ENCODE assay signal across 22 cellular contexts in genomic region chr1:19557609-19558051, GRCh38.
DNase-seq lines count a peak whose midpoint lies in the region; ATAC-seq and TF ChIP-seq lines count a peak whose summit lies in the region.
"Had no signal": no experiment of that assay in that cellular context is flagged by ENCODE, and none has a peak within 500 bp of the region (broad histone marks: within the 10 kb centered on the region; RNA-seq: fewer than 3 reads in every experiment).

No MANE protein-coding gene starts in this region.

- no peaks in the 10 kb centered on the region for H3K9me3 ChIP-seq in fibroblast of lung (ENCODE audit: control insufficient read depth, insufficient read depth, low read depth, low read length)
- H3K9me3 ChIP-seq in hepatocyte (ENCODE audit: low read depth), result no peaks in the 10 kb centered on the region
- H3K9me3 ChIP-seq: ovary, thyroid gland had no signal

- H2AFZ ChIP-seq in fibroblast of lung (ENCODE audit: low read length) (peak overlapping the region; percentile 33), hepatocyte (no peak overlapping the region)

- H3K4me1 ChIP-seq in fibroblast of lung (ENCODE audit: control insufficient read depth, extremely low read depth, insufficient read depth, low read length) (peaks cover 2% of the 10 kb centered on the region), hepatocyte (ENCODE audit: insufficient read depth) (no peaks in the 10 kb centered on the region)
- H3K4me1 ChIP-seq: thyroid gland had no signal

- H3K4me2 ChIP-seq in fibroblast of lung (ENCODE audit: extremely low read depth, insufficient read depth, low read length), result no peak overlapping the region
- H3K4me2 ChIP-seq in hepatocyte, result no peak overlapping the region

- no peaks in the 10 kb centered on the region for H3K36me3 ChIP-seq in fibroblast of lung (ENCODE audit: control insufficient read depth, insufficient read depth, low read length)
- H3K36me3 ChIP-seq in hepatocyte (replicated peaks; ENCODE audit: insufficient read depth, low read depth), result no peaks in the 10 kb centered on the region
- H3K36me3 ChIP-seq: ovary, thyroid gland had no signal

- H3K4me3 ChIP-seq in HL-60 (replicated peaks; ENCODE audit: insufficient read depth, low read length), result no peak overlapping the region
- no peak overlapping the region for H3K4me3 ChIP-seq in fibroblast of lung (replicated peaks in 1 of 4; ENCODE audit: control extremely low read depth in 1 of 4, insufficient read depth in 1 of 4, low read depth in 3 of 4, low read length in 4 of 4)
- H3K4me3 ChIP-seq in hepatocyte, result no peak overlapping the region
- H3K4me3 ChIP-seq: ovary, thyroid gland had no signal

- WGBS in hepatocyte (ENCODE audit: low lambda C conversion rate, missing lambda C conversion rate), result 62% methylated on average over 1 of the region's 1 CpG

- H3K27me3 ChIP-seq in HL-60 (ENCODE audit: insufficient read depth, poor library complexity, severe bottlenecking), result no peaks in the 10 kb centered on the region
- H3K27me3 ChIP-seq in fibroblast of lung (ENCODE audit: control insufficient read depth, insufficient read depth, low read length), result no peaks in the 10 kb centered on the region
- H3K27me3 ChIP-seq in hepatocyte, result no peaks in the 10 kb centered on the region
- H3K27me3 ChIP-seq: ovary, thyroid gland had no signal

- H3K9me2 ChIP-seq in hepatocyte (replicated peaks; ENCODE audit: insufficient read depth), result no peaks in the 10 kb centered on the region

- H3K27ac ChIP-seq in HL-60 (replicated peaks), result no peak overlapping the region
- no peak overlapping the region for H3K27ac ChIP-seq in fibroblast of lung (ENCODE audit: insufficient read depth, low read length)
- no peak overlapping the region for H3K27ac ChIP-seq in hepatocyte
- H3K27ac ChIP-seq: ovary, thyroid gland had no signal

- DNase-seq in CD1c-positive myeloid dendritic cell (ENCODE audit: extremely low spot score) (peak; percentile 10), HL-60 (ENCODE audit: low read depth in 1 of 2, low spot score in 1 of 2) (peak; percentile 7 to 47), RPMI7951 (ENCODE audit: low read depth) (peak; percentile 57), fibroblast of lung (ENCODE audit: low read depth in 2 of 2) (peak; percentile 28 to 39), NCI-H345 (lab: John Stamatoyannopoulos, UW) (no peak), hepatocyte (ENCODE audit: low spot score) (no peak), germinal center (ENCODE audit: low spot score) (no peak)
- DNase-seq: activated CD4-positive, alpha-beta T cell treated with anti-CD3 and anti-CD28 coated beads, Interleukin-2, amount 50 U/mL, for 4 hours; activated naive CD4-positive, alpha-beta T cell treated with Interleukin-2 at 50 U/mL for 16 hours; aorta; CD8-positive, alpha-beta T cell; DMS53; effector memory CD8-positive, alpha-beta T cell; hypothalamus; naive thymus-derived CD8-positive, alpha-beta T cell; NCI-H146; ovary; stimulated activated naive CD4-positive, alpha-beta T cell had no signal

- no peak overlapping the region for H3K9ac ChIP-seq in fibroblast of lung (ENCODE audit: insufficient read depth, low read length)

- no peak for ATAC-seq in GM18873 (IDR thresholded peaks at IDR 0.05; ENCODE audit: low FRiP score, unreplicated experiment)
- ATAC-seq: CD8-positive, alpha-beta T cell; effector memory CD8-positive, alpha-beta T cell; naive thymus-derived CD8-positive, alpha-beta T cell; Right ventricle myocardium inferior; sciatic nerve had no signal

- TF ChIP-seq CTCF in HL-60 (IDR thresholded peaks at IDR 0.05; ENCODE audit: insufficient read depth, low read length) (no peak), fibroblast of lung (conservative IDR thresholded peaks at IDR 0.05 in 1 of 2, IDR thresholded peaks at IDR 0.05 in 1 of 2; ENCODE audit: low read depth in 1 of 2, low read length in 2 of 2) (no peak), hepatocyte (IDR thresholded peaks at IDR 0.05; ENCODE audit: poor library complexity) (no peak)

- H4K20me1 ChIP-seq in fibroblast of lung (ENCODE audit: control insufficient read depth, extremely low read depth, insufficient read depth, low read length), result no peaks in the 10 kb centered on the region
- no peaks in the 10 kb centered on the region for H4K20me1 ChIP-seq in hepatocyte (ENCODE audit: insufficient read depth, poor library complexity, severe bottlenecking)

- H3K79me2 ChIP-seq in fibroblast of lung (ENCODE audit: control insufficient read depth, insufficient read depth, low read length) (no peaks in the 10 kb centered on the region), hepatocyte (no peaks in the 10 kb centered on the region)

Comparison
In these comparisons a context has a peak if more than half of its experiments do, and no peak if none do; other contexts are left out.
1. DNase-seq: peak in CD1c-positive myeloid dendritic cell (single experiment), HL-60 (2 of 2), RPMI7951 (single experiment) and fibroblast of lung (2 of 2); none in NCI-H345 (single experiment), hepatocyte (single experiment) and germinal center (single experiment).